In genomic region chr9:137034709-137035506, GRCh38 we compare ENCODE assay signal across 7 cellular contexts. TPM values are rescaled to one million over a fixed set of nuclear protein-coding genes. Genes with fewer than 3 reads are reported as not detected.
A peak's percentile ranks its signal among the peaks of the same experiment; 100 is the strongest.
DNase-seq lines count a peak whose midpoint lies in the region; ATAC-seq and TF ChIP-seq lines count a peak whose summit lies in the region.

No MANE protein-coding gene starts in this region.

- H3K4me1 ChIP-seq in NT2/D1 (ENCODE audit: insufficient read depth, insufficient read length): peaks cover 21% of the 10 kb centered on the region
- peaks cover 44% of the 10 kb centered on the region for H3K4me1 ChIP-seq in effector memory CD4-positive, alpha-beta T cell (ENCODE audit: control insufficient read depth, insufficient read depth, low read length, poor library complexity, severe bottlenecking)

- H3K36me3 ChIP-seq in NT2/D1 (ENCODE audit: insufficient read depth, insufficient read length, low read length): peaks cover 17% of the 10 kb centered on the region
- H3K36me3 ChIP-seq in effector memory CD4-positive, alpha-beta T cell (ENCODE audit: control insufficient read depth, insufficient read depth, low read length): peaks cover 11% of the 10 kb centered on the region

- DNase-seq in HPDE6-E6E7 (ENCODE audit: extremely low spot score) (peak; percentile 89), NT2/D1 (ENCODE audit: low read depth, low spot score) (peak; percentile 85), mesothelial cell of epicardium (ENCODE audit: low spot score in 2 of 2, unreplicated experiment in 2 of 2) (peak; percentile 72 to 88)
- peak; percentile 73 to 76 for DNase-seq in activated CD8-positive, alpha-beta memory T cell treated with anti-CD3 and anti-CD28 coated beads for 4 hours (ENCODE audit: low read depth in 2 of 2)
- peak; percentile 71 to 81 (median 75) for DNase-seq in effector memory CD4-positive, alpha-beta T cell
- peak; percentile 83 for DNase-seq in stimulated activated CD8-positive, alpha-beta memory T cell treated with anti-CD3 and anti-CD28 coated beads, Interleukin-15, amount 100 ng/mL, for 1 hour (ENCODE audit: low read depth)

- H3K27me3 ChIP-seq in NT2/D1 (ENCODE audit: insufficient read depth, insufficient read length): peaks cover 8% of the 10 kb centered on the region
- no peaks in the 10 kb centered on the region for H3K27me3 ChIP-seq in effector memory CD4-positive, alpha-beta T cell (replicated peaks; ENCODE audit: control insufficient read depth, insufficient read depth, low read length, poor library complexity, severe bottlenecking)

- no peaks in the 10 kb centered on the region for H3K9me3 Mint-ChIP-seq in mesothelial cell of epicardium

- H3K27ac ChIP-seq in effector memory CD4-positive, alpha-beta T cell (ENCODE audit: insufficient read depth, low read length, poor library complexity, severe bottlenecking): peak overlapping the region; percentile 64

- H3K4me3 ChIP-seq in NT2/D1 (ENCODE audit: insufficient read length, low read depth): no peak overlapping the region
- peak overlapping the region; percentile 33 for H3K4me3 ChIP-seq in effector memory CD4-positive, alpha-beta T cell (ENCODE audit: insufficient read depth, low read depth, low read length, poor library complexity, severe bottlenecking)

- no peaks in the 10 kb centered on the region for H3K4me1 Mint-ChIP-seq in mesothelial cell of epicardium

- ATAC-seq in GM18498 (IDR thresholded peaks at IDR 0.05; ENCODE audit: unreplicated experiment): peak; percentile 58

- no peaks in the 10 kb centered on the region for H3K36me3 Mint-ChIP-seq in mesothelial cell of epicardium

- TF ChIP-seq CTCF in mesothelial cell of epicardium (IDR thresholded peaks at IDR 0.05; ENCODE audit: unreplicated experiment): peak; percentile 80

- peak overlapping the region; percentile 52 for H3K9ac ChIP-seq in NT2/D1 (ENCODE audit: insufficient read length, low read depth)

- H3K4me3 Mint-ChIP-seq in mesothelial cell of epicardium: no peak overlapping the region

- H3K27me3 Mint-ChIP-seq in mesothelial cell of epicardium (ENCODE audit: low read depth): no peaks in the 10 kb centered on the region

- no peak overlapping the region for H3K27ac Mint-ChIP-seq in mesothelial cell of epicardium

- no peaks in the 10 kb centered on the region for H3K9me3 ChIP-seq in NT2/D1 (ENCODE audit: insufficient read depth, low read length)
- no peaks in the 10 kb centered on the region for H3K9me3 ChIP-seq in effector memory CD4-positive, alpha-beta T cell (ENCODE audit: control insufficient read depth, low read length)

RNA-seq across cellular contexts. Expression of gene FUT7, which starts 3.0 kb away (rescaled TPM):
- 0.09 to 0.13 TPM in 2 of 3 replicates, not detected in the other for total RNA-seq in mesothelial cell of epicardium

RNA-seq across cellular contexts. Expression of gene ABCA2, which starts 6.9 kb away (rescaled TPM):
- 57.7 to 59.3 TPM (median 58.7 TPM) in 3 replicates for total RNA-seq in mesothelial cell of epicardium

RNA-seq across cellular contexts. Expression of gene NPDC1, which starts 11.1 kb away (rescaled TPM):
- 75.8 to 84.0 TPM (median 77.9 TPM) in 3 replicates for total RNA-seq in mesothelial cell of epicardium

RNA-seq across cellular contexts. Expression of gene ENTPD2, which starts 19.0 kb away (rescaled TPM):
- total RNA-seq in mesothelial cell of epicardium: 4.8 to 6.3 TPM (median 5.2 TPM) in 3 replicates

RNA-seq across cellular contexts. Expression of gene SAPCD2, which starts 35.4 kb away (rescaled TPM):
- total RNA-seq in mesothelial cell of epicardium: 5.7 to 6.2 TPM (median 5.9 TPM) in 3 replicates
